Comparison of ENCODE assay signal across 8 cellular contexts in the genomic region with DNA sequence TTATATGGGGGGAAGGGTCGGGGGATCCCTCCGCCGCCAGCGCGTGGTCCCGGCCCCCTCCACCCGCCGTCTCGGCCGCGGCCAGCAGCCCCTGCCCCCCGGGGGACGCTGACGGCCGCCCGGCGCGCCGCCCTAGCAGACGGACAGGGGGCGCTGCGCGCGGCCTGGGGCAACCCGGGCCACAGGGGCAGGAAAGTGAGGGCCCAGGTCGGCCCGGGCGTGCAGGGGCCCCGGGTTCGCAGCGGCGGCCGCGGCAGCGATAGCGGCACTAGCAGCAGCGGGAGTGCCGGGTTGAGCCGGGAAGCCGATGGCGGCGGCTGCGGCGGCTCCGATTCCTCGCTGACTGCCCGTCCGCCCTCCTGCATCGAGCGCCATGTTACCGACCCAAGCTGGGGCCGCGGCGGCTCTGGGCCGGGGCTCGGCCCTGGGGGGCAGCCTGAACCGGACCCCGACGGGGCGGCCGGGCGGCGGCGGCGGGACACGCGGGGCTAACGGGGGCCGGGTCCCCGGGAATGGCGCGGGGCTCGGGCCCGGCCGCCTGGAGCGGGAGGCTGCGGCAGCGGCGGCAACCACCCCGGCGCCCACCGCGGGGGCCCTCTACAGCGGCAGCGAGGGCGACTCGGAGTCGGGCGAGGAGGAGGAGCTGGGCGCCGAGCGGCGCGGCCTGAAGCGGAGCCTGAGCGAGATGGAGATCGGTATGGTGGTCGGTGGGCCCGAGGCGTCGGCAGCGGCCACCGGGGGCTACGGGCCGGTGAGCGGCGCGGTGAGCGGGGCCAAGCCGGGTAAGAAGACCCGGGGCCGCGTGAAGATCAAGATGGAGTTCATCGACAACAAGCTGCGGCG. TPM values are rescaled to one million over a fixed set of nuclear protein-coding genes. Genes with fewer than 3 reads are reported as not detected.
DNase-seq lines count a peak whose midpoint lies in the region; ATAC-seq and TF ChIP-seq lines count a peak whose summit lies in the region.

No MANE protein-coding gene starts in this region.

- H3K23ac ChIP-seq in neuronal stem cell (ENCODE audit: low read depth, low read length, poor library complexity): peak overlapping the region; percentile 83

- peak overlapping the region; percentile 88 for H3K27ac Mint-ChIP-seq in CD4-positive, alpha-beta T cell
- peak overlapping the region; percentile 94 for H3K27ac Mint-ChIP-seq in activated CD4-positive, alpha-beta T cell treated with anti-CD3 and anti-CD28 coated beads, Interleukin-2, amount 10 ng/mL, durations not matched to agents 7 days and 5 days

- no peak overlapping the region for H2BK12ac ChIP-seq in neuronal stem cell (ENCODE audit: low read length)

- peaks cover 42% of the 10 kb centered on the region for H3K4me1 Mint-ChIP-seq in CD4-positive, alpha-beta T cell (ENCODE audit: low read depth)
- H3K4me1 Mint-ChIP-seq in activated CD4-positive, alpha-beta T cell treated with anti-CD3 and anti-CD28 coated beads, Interleukin-2, amount 10 ng/mL, durations not matched to agents 7 days and 5 days: peaks cover 49% of the 10 kb centered on the region

- peak overlapping the region; percentile 33 for H2BK15ac ChIP-seq in neuronal stem cell (ENCODE audit: low read length)

- H3K4me3 Mint-ChIP-seq in CD4-positive, alpha-beta T cell: peak overlapping the region; percentile 89
- peak overlapping the region; percentile 97 for H3K4me3 Mint-ChIP-seq in activated CD4-positive, alpha-beta T cell treated with anti-CD3 and anti-CD28 coated beads, Interleukin-2, amount 10 ng/mL, durations not matched to agents 7 days and 5 days

- H3K4me2 ChIP-seq in neuronal stem cell (ENCODE audit: insufficient read depth, low read length, poor library complexity, severe bottlenecking): peak overlapping the region; percentile 76

- DNase-seq in CD4-positive, alpha-beta T cell: peak in 9 of 10 experiments; percentile 13 to 50 (median 27)
- DNase-seq in GM19238 (ENCODE audit: insufficient read length, low spot score) (peak; percentile 19), epithelial cell of prostate (ENCODE audit: low read depth, low spot score) (no peak), neuronal stem cell (ENCODE audit: low spot score) (no peak), NOMO-1 treated with dmso at 0.1 percent for 144 hours (lab: John Stamatoyannopoulos, UW; ENCODE audit: unreplicated experiment) (no peak), OCI-M2 (lab: John Stamatoyannopoulos, UW; ENCODE audit: unreplicated experiment) (no peak)
- DNase-seq in activated CD4-positive, alpha-beta T cell treated with anti-CD3 and anti-CD28 coated beads, Interleukin-2, amount 10 ng/mL, durations not matched to agents 7 days and 5 days: peak; percentile 31

- H3K14ac ChIP-seq in neuronal stem cell (ENCODE audit: low read length): peak overlapping the region; percentile 78

- H3K27me3 ChIP-seq in CD4-positive, alpha-beta T cell (ENCODE audit: control insufficient read depth, insufficient read depth, low read length): no peaks in the 10 kb centered on the region
- H3K27me3 ChIP-seq in neuronal stem cell (ENCODE audit: control insufficient read depth in 3 of 3, insufficient read depth in 3 of 3, low read depth in 1 of 3, low read length in 3 of 3): no peaks in the 10 kb centered on the region

- H2AFZ ChIP-seq in neuronal stem cell (ENCODE audit: low read length): peak overlapping the region; percentile 78

- intact Hi-C loops in CD4-positive, alpha-beta T cell (cut with DNase I, micrococcal nuclease): loop anchor here (1.0 to 10.0 kb wide), 10 partner anchors 11 to 1119 kb away; a partner anchor contains a TSS

- peaks cover 17 to 23% of the 10 kb centered on the region in 2 donors for H3K4me1 ChIP-seq in neuronal stem cell (ENCODE audit: control insufficient read depth in 2 of 2, insufficient read depth in 1 of 2, low read depth in 1 of 2, low read length in 2 of 2)

- no peaks in the 10 kb centered on the region for H3K9me3 ChIP-seq in CD4-positive, alpha-beta T cell (ENCODE audit: control insufficient read depth, low read length)
- H3K9me3 ChIP-seq in neuronal stem cell (replicated peaks in 1 of 2; ENCODE audit: control insufficient read depth in 2 of 2, insufficient read depth in 1 of 2, low read depth in 1 of 2, low read length in 2 of 2): peaks cover 0 to 2% of the 10 kb centered on the region in 2 donors

- H3K36me3 Mint-ChIP-seq in CD4-positive, alpha-beta T cell (ENCODE audit: low read depth): peaks cover 32% of the 10 kb centered on the region
- peaks cover 23% of the 10 kb centered on the region for H3K36me3 Mint-ChIP-seq in activated CD4-positive, alpha-beta T cell treated with anti-CD3 and anti-CD28 coated beads, Interleukin-2, amount 10 ng/mL, durations not matched to agents 7 days and 5 days (ENCODE audit: low read depth)

- H3K9me3 Mint-ChIP-seq in CD4-positive, alpha-beta T cell: no peaks in the 10 kb centered on the region
- no peaks in the 10 kb centered on the region for H3K9me3 Mint-ChIP-seq in activated CD4-positive, alpha-beta T cell treated with anti-CD3 and anti-CD28 coated beads, Interleukin-2, amount 10 ng/mL, durations not matched to agents 7 days and 5 days

- peak overlapping the region; percentile 78 for H3K27ac ChIP-seq in CD4-positive, alpha-beta T cell (ENCODE audit: low read depth, low read length)
- H3K27ac ChIP-seq in epithelial cell of prostate (peak overlapping the region; percentile 84), neuronal stem cell (replicated peaks; ENCODE audit: low read length) (no peak overlapping the region)

- CTCF ChIA-PET in CD4-positive, alpha-beta T cell (lab: Charles Lee): interaction anchor here (1.3 to 1.4 kb wide), 2 partner anchors 9 to 75 kb away, joined by 3 to 5 read pairs; no protein-coding TSS in a partner anchor
- CTCF ChIA-PET in activated CD4-positive, alpha-beta T cell treated with anti-CD3 and anti-CD28 coated beads, Interleukin-2, amount 10 ng/mL, durations not matched to agents 7 days and 5 days (lab: Charles Lee): interaction anchor here (0.7 to 1.1 kb wide), 5 partner anchors 9 to 198 kb away, joined by 3 to 4 read pairs (median 4); a partner anchor contains a TSS

- TF ChIP-seq CTCF in CD4-positive, alpha-beta T cell (IDR thresholded peaks at IDR 0.05): peak; percentile 10

- H3K79me1 ChIP-seq in neuronal stem cell (ENCODE audit: low read depth, low read length): peaks cover 18% of the 10 kb centered on the region

- H2BK5ac ChIP-seq in neuronal stem cell (ENCODE audit: low read length): peak overlapping the region; percentile 96

- peak overlapping the region; percentile 78 to 96 for H3K4me3 ChIP-seq in neuronal stem cell (ENCODE audit: low read length in 2 of 2)

- peak overlapping the region; percentile 32 for H2BK120ac ChIP-seq in neuronal stem cell (ENCODE audit: low read depth, low read length)

- H4K8ac ChIP-seq in neuronal stem cell (ENCODE audit: low read depth, low read length): no peak overlapping the region

- H3K9ac ChIP-seq in neuronal stem cell (ENCODE audit: low read depth, low read length, poor library complexity): peak overlapping the region; percentile 94

- H3K18ac ChIP-seq in neuronal stem cell (ENCODE audit: low read length): peak overlapping the region; percentile 97

- POLR2A ChIA-PET in CD4-positive, alpha-beta T cell (lab: Charles Lee): interaction anchor here (0.7 to 2.8 kb wide), 15 partner anchors 9 to 458 kb away, joined by 3 to 20 read pairs (median 4); a partner anchor contains a TSS
- POLR2A ChIA-PET in activated CD4-positive, alpha-beta T cell treated with anti-CD3 and anti-CD28 coated beads, Interleukin-2, amount 10 ng/mL, durations not matched to agents 7 days and 5 days (lab: Charles Lee): interaction anchor here (1.0 kb wide), 1 partner anchor 112 kb away, joined by 3 read pairs; a partner anchor contains a TSS

- no peak overlapping the region for H3K4ac ChIP-seq in neuronal stem cell (ENCODE audit: low read length)

- no peaks in the 10 kb centered on the region for H3K27me3 Mint-ChIP-seq in CD4-positive, alpha-beta T cell
- no peaks in the 10 kb centered on the region for H3K27me3 Mint-ChIP-seq in activated CD4-positive, alpha-beta T cell treated with anti-CD3 and anti-CD28 coated beads, Interleukin-2, amount 10 ng/mL, durations not matched to agents 7 days and 5 days

- WGBS in neuronal stem cell (ENCODE audit: extremely low coverage in 2 of 2, insufficient read length in 2 of 2, insufficient replicate concordance in 1 of 2), 2 donors: no CpG with 5 or more reads among the region's 116 CpGs

- peak overlapping the region; percentile 74 for H2AK5ac ChIP-seq in neuronal stem cell (ENCODE audit: low read depth, low read length)

- H4K91ac ChIP-seq in neuronal stem cell (ENCODE audit: low read depth, low read length, poor library complexity): no peak overlapping the region

- H3K36me3 ChIP-seq in neuronal stem cell (replicated peaks in 1 of 2; ENCODE audit: control insufficient read depth in 2 of 2, insufficient read depth in 2 of 2, low read length in 2 of 2): peaks cover 15 to 24% of the 10 kb centered on the region in 2 donors

- peak; percentile 33 for ATAC-seq in CD4-positive, alpha-beta T cell (ENCODE audit: poor library complexity)
- peak; percentile 26 for ATAC-seq in HG03378 (IDR thresholded peaks at IDR 0.05; ENCODE audit: unreplicated experiment)

RNA-seq across cellular contexts. Expression of a gene that starts 0.4 kb away (rescaled TPM):
- 10 to 100 TPM; 22.8 to 23.7 TPM for total RNA-seq in CD4-positive, alpha-beta T cell
- 10 to 100 TPM; 40.8 to 41.9 TPM for total RNA-seq in activated CD4-positive, alpha-beta T cell treated with anti-CD3 and anti-CD28 coated beads, Interleukin-2, amount 10 ng/mL, durations not matched to agents 7 days and 5 days
- polyA plus RNA-seq in neuronal stem cell (2013, experiment 1 of 2): 33.8 TPM
- 33.2 TPM for polyA plus RNA-seq in neuronal stem cell (2013, experiment 2 of 2)

RNA-seq across cellular contexts. Expression of a gene that starts 10.5 kb away (rescaled TPM):
- 10 to 100 TPM; 75.5 to 79.2 TPM for total RNA-seq in CD4-positive, alpha-beta T cell
- 10 to 100 TPM; 57.8 to 60.7 TPM for total RNA-seq in activated CD4-positive, alpha-beta T cell treated with anti-CD3 and anti-CD28 coated beads, Interleukin-2, amount 10 ng/mL, durations not matched to agents 7 days and 5 days
- 10.3 TPM for polyA plus RNA-seq in neuronal stem cell (2013, experiment 1 of 2)
- 11.1 TPM for polyA plus RNA-seq in neuronal stem cell (2013, experiment 2 of 2)

RNA-seq across cellular contexts. Expression of a gene that starts 57.8 kb away (rescaled TPM):
- total RNA-seq in CD4-positive, alpha-beta T cell: 10 to 100 TPM; 27.3 to 30.6 TPM
- total RNA-seq in activated CD4-positive, alpha-beta T cell treated with anti-CD3 and anti-CD28 coated beads, Interleukin-2, amount 10 ng/mL, durations not matched to agents 7 days and 5 days: 10 to 100 TPM; 36.7 to 48.6 TPM
- polyA plus RNA-seq in neuronal stem cell (2013, experiment 1 of 2): 110 TPM
- 110 TPM for polyA plus RNA-seq in neuronal stem cell (2013, experiment 2 of 2)

Comparison
In these comparisons a context has a peak if more than half of its experiments do, and no peak if none do; other contexts are left out.
1. DNase-seq: peak in CD4-positive, alpha-beta T cell (9 of 10), GM19238 (single experiment) and activated CD4-positive, alpha-beta T cell treated with anti-CD3 and anti-CD28 coated beads, Interleukin-2, amount 10 ng/mL, durations not matched to agents 7 days and 5 days (single experiment); none in epithelial cell of prostate (single experiment), neuronal stem cell (single experiment), NOMO-1 treated with dmso at 0.1 percent for 144 hours (single experiment) and OCI-M2 (single experiment).